Comparison of ENCODE assay signal across 10 cellular contexts in genomic region chr15:81071705-81072104, GRCh38.
"Had no signal": no experiment of that assay in that cellular context is flagged by ENCODE, and none has a peak within 500 bp of the region (broad histone marks: within the 10 kb centered on the region; RNA-seq: fewer than 3 reads in every experiment).

No MANE protein-coding gene starts in this region.

- H3K9me3 Mint-ChIP-seq: GM23338, H9, HFFc6 had no signal

- H3K4me2 ChIP-seq: GM23338 had no signal

- H3K9me3 ChIP-seq: HAP-1 had no signal

- H3K4me3 ChIP-seq: GM23248, GM23338, HAP-1 had no signal

- DNase-seq: GOT3, H7, H9 had no signal

- H3K27ac Mint-ChIP-seq: GM23338, H9 had no signal

- FAIRE-seq: H1, H54 had no signal

- H3K36me3 ChIP-seq: HAP-1 had no signal

- H3K9ac ChIP-seq: GM23248 had no signal

- H2AFZ ChIP-seq: GM23248, GM23338 had no signal

- H3K4me1 Mint-ChIP-seq: GM23338 had no signal

- H3K4me1 ChIP-seq: HAP-1 had no signal

- H3K4me3 Mint-ChIP-seq: GM23338, H9 had no signal

- ATAC-seq: GM23338, HCT116 had no signal
